1 cellular context compared by ENCODE assay signal in genomic region chr2:33336036-33336625, GRCh38.
TF ChIP-seq lines count a peak whose summit lies in the region.

No MANE protein-coding gene starts in this region.

TF ChIP-seq in HepG2, 621 proteins besides CTCF, POLR2A, EP300 and RAD21 (continued from another document):
- TF ChIP-seq ZNF574 (CRISPR knock-in tag; IDR thresholded peaks at IDR 0.05) (no peak), IKZF4 (CRISPR knock-in tag; IDR thresholded peaks at IDR 0.05; ENCODE audit: borderline replicate concordance, low read depth, not compliant biosample characterization) (no peak), BRCA1 (CRISPR knock-in tag; IDR thresholded peaks at IDR 0.05) (no peak), ZEB1 (IDR thresholded peaks at IDR 0.05; ENCODE audit: insufficient replicate concordance, low read depth) (no peak), THAP11 (CRISPR knock-in tag; IDR thresholded peaks at IDR 0.05) (no peak), ZNF335 (CRISPR knock-in tag; IDR thresholded peaks at IDR 0.05) (no peak), ELF3 (CRISPR knock-in tag; IDR thresholded peaks at IDR 0.05) (no peak), ZNF17 (CRISPR knock-in tag; IDR thresholded peaks at IDR 0.05) (no peak), ZNF362 (CRISPR knock-in tag; IDR thresholded peaks at IDR 0.05; ENCODE audit: borderline replicate concordance) (no peak), MXI1 (IDR thresholded peaks at IDR 0.05; ENCODE audit: borderline replicate concordance, low read depth, low read length) (no peak)
TF ChIP-seq in HepG2: peak in this region for 0.
